26 cellular contexts compared by ENCODE assay signal in the genomic region with DNA sequence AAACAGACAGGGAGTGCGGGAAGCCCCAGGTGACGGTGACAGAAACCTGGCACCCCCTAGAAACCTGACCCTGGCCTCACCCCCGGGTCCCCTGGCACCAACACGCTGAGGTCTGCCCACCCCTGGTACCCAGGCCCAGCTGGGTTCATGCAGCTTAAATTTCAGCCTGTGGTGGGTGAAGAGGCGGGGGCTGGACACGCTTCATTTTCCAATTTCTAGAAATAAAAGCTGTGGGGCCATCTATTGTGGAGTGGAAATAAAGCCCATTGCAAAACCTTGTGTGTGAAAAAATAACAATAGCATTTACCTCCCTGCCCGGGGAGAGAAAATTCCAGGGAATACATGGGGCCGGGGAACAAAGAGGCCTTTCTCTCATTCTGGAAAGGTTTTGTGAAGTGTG. TPM values are rescaled to one million over a fixed set of nuclear protein-coding genes. Genes with fewer than 3 reads are reported as not detected.
A peak's percentile ranks its signal among the peaks of the same experiment; 100 is the strongest.
DNase-seq lines count a peak whose midpoint lies in the region; ATAC-seq and TF ChIP-seq lines count a peak whose summit lies in the region.
"Had no signal": no experiment of that assay in that cellular context is flagged by ENCODE, and none has a peak within 500 bp of the region (broad histone marks: within the 10 kb centered on the region; RNA-seq: fewer than 3 reads in every experiment).

No MANE protein-coding gene starts in this region.

- no peak overlapping the region for H3K4me3 ChIP-seq in H7 (ENCODE audit: insufficient read depth, low read depth, low read length)
- no peak overlapping the region for H3K4me3 ChIP-seq in SJCRH30
- H3K4me3 ChIP-seq in neural progenitor cell: no peak overlapping the region
- H3K4me3 ChIP-seq: PC-9, SJSA1 had no signal

- H3K4me3 Mint-ChIP-seq in neural progenitor cell: no peak overlapping the region
- H3K4me3 Mint-ChIP-seq: B cell; CD14-positive monocyte; CD8-positive, alpha-beta memory T cell; HFFc6 had no signal

- H3K9me3 ChIP-seq in SJCRH30 (replicated peaks) (no peaks in the 10 kb centered on the region), neural progenitor cell (ENCODE audit: low read depth) (no peaks in the 10 kb centered on the region)

- H3F3A ChIP-seq in neural progenitor cell (ENCODE audit: low read depth): peaks cover 16% of the 10 kb centered on the region

- no peaks in the 10 kb centered on the region for H3K9me3 Mint-ChIP-seq in neural progenitor cell
- H3K9me3 Mint-ChIP-seq: HFFc6 had no signal

- H4K20me1 ChIP-seq in neural progenitor cell (ENCODE audit: low read depth): no peaks in the 10 kb centered on the region

- peak overlapping the region; percentile 90 for H3K27ac Mint-ChIP-seq in neural progenitor cell
- H3K27ac Mint-ChIP-seq: B cell; CD14-positive monocyte; CD8-positive, alpha-beta memory T cell; HFFc6 had no signal

- ATAC-seq in HG03378 (IDR thresholded peaks at IDR 0.05; ENCODE audit: unreplicated experiment) (no peak), HG03097 (IDR thresholded peaks at IDR 0.05; ENCODE audit: low FRiP score, unreplicated experiment) (no peak)
- ATAC-seq: Right ventricle myocardium inferior had no signal

- no peak overlapping the region for H3K9ac ChIP-seq in neural progenitor cell
- H3K9ac ChIP-seq: KMS-11 had no signal

- TF ChIP-seq CTCF in neural progenitor cell (IDR thresholded peaks at IDR 0.05): no peak

- H3K4me1 Mint-ChIP-seq in neural progenitor cell: peaks cover 33% of the 10 kb centered on the region
- H3K4me1 Mint-ChIP-seq: B cell; CD14-positive monocyte; CD8-positive, alpha-beta memory T cell had no signal

- H3K27me3 Mint-ChIP-seq in neural progenitor cell (ENCODE audit: insufficient read depth, low read depth): peaks cover 7% of the 10 kb centered on the region

- H3K27me3 ChIP-seq in H7 (ENCODE audit: control insufficient read depth, insufficient read depth, low read length) (no peaks in the 10 kb centered on the region), SJCRH30 (no peaks in the 10 kb centered on the region), neural progenitor cell (no peaks in the 10 kb centered on the region)
- H3K27me3 ChIP-seq: SJSA1 had no signal

- H3K36me3 ChIP-seq in H7 (replicated peaks; ENCODE audit: control insufficient read depth, insufficient read depth, low read length): no peaks in the 10 kb centered on the region
- H3K36me3 ChIP-seq in SJCRH30: no peaks in the 10 kb centered on the region
- H3K36me3 ChIP-seq in neural progenitor cell: no peaks in the 10 kb centered on the region
- H3K36me3 ChIP-seq: SJSA1 had no signal

- H2AFZ ChIP-seq in neural progenitor cell (replicated peaks): no peak overlapping the region
- H2AFZ ChIP-seq: PC-9 had no signal

- DNase-seq in NCI-H2107 treated with DMSO at 0.1 percent for 48 hours (lab: John Stamatoyannopoulos, UW; ENCODE audit: unreplicated experiment) (peak; percentile 32), NCI-H2107 (lab: John Stamatoyannopoulos, UW) (no peak), H7 (peak; percentile 55), SJCRH30 (peak; percentile 50 to 77), neural progenitor cell (ENCODE audit: low spot score) (peak; percentile 57), NCI-H187 (lab: John Stamatoyannopoulos, UW) (no peak)
- DNase-seq: Calu3; CD8-positive, alpha-beta memory T cell; HFFc6; IMR-90; NCI-H1092; NCI-H1417 treated with DMSO at 0.1 percent for 48 hours; NCI-H1694 treated with DMSO at 0.1 percent for 48 hours; NCI-H345; NCI-H524; NCI-H774; PC-9 had no signal

- H3K4me1 ChIP-seq in SJCRH30: peaks cover 55% of the 10 kb centered on the region
- peaks cover 23% of the 10 kb centered on the region for H3K4me1 ChIP-seq in neural progenitor cell

- no peaks in the 10 kb centered on the region for H3K36me3 Mint-ChIP-seq in neural progenitor cell
- H3K36me3 Mint-ChIP-seq: CD14-positive monocyte; CD8-positive, alpha-beta memory T cell had no signal

- H3K27ac ChIP-seq in SJCRH30 (peak overlapping the region; percentile 81), neural progenitor cell (peak overlapping the region; percentile 56)
- H3K27ac ChIP-seq: 22Rv1, KMS-11, PC-9, SJSA1 had no signal

- H3K79me2 ChIP-seq in neural progenitor cell (ENCODE audit: low read depth): no peaks in the 10 kb centered on the region

- peak overlapping the region; percentile 27 for H3K4me2 ChIP-seq in neural progenitor cell
- H3K4me2 ChIP-seq: KMS-11, PC-9 had no signal

RNA-seq across cellular contexts. Expression of a gene that starts 7.5 kb away (rescaled TPM):
- total RNA-seq in H7 (2014; rRNA removed; shearing (Covaris generic)): 0.18 TPM in 1 of 2 replicates, not detected in the other
- 0.61 and 0.94 TPM in 2 replicates for total RNA-seq in SJCRH30 (2014; rRNA removed; shearing (Covaris generic))
- 0.09 TPM in 1 of 2 replicates, not detected in the other for total RNA-seq in neural progenitor cell (ENCODE audit: low replicate concordance)
- total RNA-seq: B cell; Calu3; CD8-positive, alpha-beta memory T cell; HFFc6; IMR-90; PC-9; Right ventricle myocardium inferior; RPMI7951; SJSA1 had no signal

RNA-seq across cellular contexts. Expression of a gene that starts 25.7 kb away (rescaled TPM):
- 181 and 244 TPM in 2 replicates for total RNA-seq in H7 (2014; rRNA removed; shearing (Covaris generic))
- 245 and 307 TPM in 2 replicates for total RNA-seq in SJCRH30 (2014; rRNA removed; shearing (Covaris generic))
- 102 and 197 TPM in 2 replicates for total RNA-seq in neural progenitor cell (ENCODE audit: low replicate concordance)

RNA-seq across cellular contexts. Expression of a gene that starts 26.6 kb away (rescaled TPM):
- not detected in 2 replicates for total RNA-seq in H7 (2014; rRNA removed; shearing (Covaris generic))
- 21.9 and 23.9 TPM in 2 replicates for total RNA-seq in SJCRH30 (2014; rRNA removed; shearing (Covaris generic))
- total RNA-seq in neural progenitor cell (ENCODE audit: low replicate concordance): 0.34 TPM in 1 of 2 replicates, not detected in the other
- total RNA-seq: B cell; CD8-positive, alpha-beta memory T cell; HFFc6; IMR-90; Right ventricle myocardium inferior; RPMI7951; SJSA1 had no signal

RNA-seq across cellular contexts. Expression of a gene that starts 26.8 kb away (rescaled TPM):
- 2.1 and 3.5 TPM in 2 replicates for total RNA-seq in H7 (2014; rRNA removed; shearing (Covaris generic))
- total RNA-seq in SJCRH30 (2014; rRNA removed; shearing (Covaris generic)): 0.94 and 1.3 TPM in 2 replicates
- 4.6 and 6.8 TPM in 2 replicates for total RNA-seq in neural progenitor cell (ENCODE audit: low replicate concordance)

RNA-seq across cellular contexts. Expression of a gene that starts 36.2 kb away (rescaled TPM):
- total RNA-seq in H7 (2014; rRNA removed; shearing (Covaris generic)): 2.2 and 2.7 TPM in 2 replicates
- 0.73 and 1.9 TPM in 2 replicates for total RNA-seq in SJCRH30 (2014; rRNA removed; shearing (Covaris generic))
- 2.2 and 12.4 TPM in 2 replicates for total RNA-seq in neural progenitor cell (ENCODE audit: low replicate concordance)

Comparison
In these comparisons a context has a peak if more than half of its experiments do, and no peak if none do; other contexts are left out.
1. DNase-seq: peak in NCI-H2107 treated with DMSO at 0.1 percent for 48 hours (single experiment), H7 (single experiment), SJCRH30 (2 of 2) and neural progenitor cell (single experiment); none in NCI-H2107 (single experiment) and NCI-H187 (0 of 2).
2. RNA of a gene that starts 26.6 kb away (total RNA-seq): 21.9 to 23.9 TPM in SJCRH30; not detected in H7 and 0.34 TPM in neural progenitor cell; every median in the first group is over 10 times any median in the second.